In the genomic region with DNA sequence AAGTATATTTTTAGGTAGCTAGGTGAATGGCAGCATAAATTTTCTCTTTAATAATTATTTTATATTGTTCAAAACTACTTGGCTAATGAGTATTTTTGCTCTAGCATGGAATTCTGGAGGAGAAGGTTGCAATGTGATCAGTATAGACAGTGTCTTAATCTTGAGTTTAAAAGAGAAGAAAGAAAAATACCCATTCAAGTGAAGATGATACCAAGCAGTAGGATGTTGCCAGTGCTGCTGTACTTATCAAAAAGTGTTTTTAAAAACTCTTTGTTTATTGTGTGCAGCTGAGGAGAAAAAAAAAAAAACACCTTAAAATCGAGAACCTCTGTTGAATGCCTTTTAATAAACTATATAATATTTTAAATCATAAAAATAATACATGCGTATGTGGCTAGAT, we compare ENCODE assay signal across 15 cellular contexts.
"Had no signal": no experiment of that assay in that cellular context is flagged by ENCODE, and none has a peak within 500 bp of the region (broad histone marks: within the 10 kb centered on the region; RNA-seq: fewer than 3 reads in every experiment).

No MANE protein-coding gene starts in this region.

- H3K27ac Mint-ChIP-seq: nephron progenitor cell, type B pancreatic cell had no signal

- ATAC-seq: naive thymus-derived CD4-positive, alpha-beta T cell had no signal

- H3K4me3 Mint-ChIP-seq: nephron progenitor cell, type B pancreatic cell had no signal

- H3K27me3 Mint-ChIP-seq: naive thymus-derived CD4-positive, alpha-beta T cell; type B pancreatic cell had no signal

- H3K4me1 ChIP-seq: colonic mucosa, prostate gland had no signal

- H3K27me3 ChIP-seq: colonic mucosa, sigmoid colon, stomach had no signal

- H3K4me3 ChIP-seq: colonic mucosa, prostate gland, sigmoid colon, stomach had no signal

- H3K9me3 ChIP-seq: colonic mucosa, prostate gland, sigmoid colon, stomach had no signal

- H3K36me3 ChIP-seq: colonic mucosa, prostate gland, sigmoid colon had no signal

- H2AFZ ChIP-seq: parathyroid adenoma had no signal

- H3K9ac ChIP-seq: parathyroid adenoma had no signal

- DNase-seq: colonic mucosa; dermis blood vessel endothelial cell; islet precursor cell; naive thymus-derived CD4-positive, alpha-beta T cell; nephron progenitor cell; retina; sigmoid colon; small intestine; stimulated activated CD4-positive, alpha-beta T cell treated with anti-CD3 and anti-CD28 coated beads, Interleukin-12 subunit alpha, Interleukin-12 subunit beta, amount 100 ng/mL, for 4 hours; stimulated activated naive CD4-positive, alpha-beta T cell; stomach; substantia nigra had no signal

- H3K27ac ChIP-seq: colonic mucosa, parathyroid adenoma, prostate gland, sigmoid colon, stomach had no signal
